ENCODE assay signal across 1 cellular context in the genomic region with DNA sequence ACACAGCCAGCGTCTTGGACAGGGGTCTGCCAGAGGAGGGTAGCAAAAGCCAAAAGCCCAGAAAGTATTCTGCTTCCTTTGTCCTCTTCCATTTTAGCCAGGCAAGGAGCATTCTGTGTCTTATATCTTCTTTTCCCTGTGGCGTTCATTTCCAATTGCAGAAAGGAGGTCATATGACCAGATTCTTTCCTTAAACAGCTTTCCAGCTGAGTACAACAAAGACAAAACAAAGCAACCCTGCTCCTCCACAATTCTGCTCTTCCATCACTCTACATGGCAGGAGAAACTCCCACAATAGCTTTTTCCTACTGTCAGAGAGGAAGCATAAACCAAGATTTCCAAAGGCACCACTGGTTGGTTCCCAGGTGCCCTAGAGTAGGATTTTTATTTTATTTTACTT.
TF ChIP-seq lines count a peak whose summit lies in the region.

No MANE protein-coding gene starts in this region.

TF ChIP-seq in GM23338, 12 proteins besides CTCF, POLR2A, EP300 and RAD21:
- TF ChIP-seq, protein P1, sequence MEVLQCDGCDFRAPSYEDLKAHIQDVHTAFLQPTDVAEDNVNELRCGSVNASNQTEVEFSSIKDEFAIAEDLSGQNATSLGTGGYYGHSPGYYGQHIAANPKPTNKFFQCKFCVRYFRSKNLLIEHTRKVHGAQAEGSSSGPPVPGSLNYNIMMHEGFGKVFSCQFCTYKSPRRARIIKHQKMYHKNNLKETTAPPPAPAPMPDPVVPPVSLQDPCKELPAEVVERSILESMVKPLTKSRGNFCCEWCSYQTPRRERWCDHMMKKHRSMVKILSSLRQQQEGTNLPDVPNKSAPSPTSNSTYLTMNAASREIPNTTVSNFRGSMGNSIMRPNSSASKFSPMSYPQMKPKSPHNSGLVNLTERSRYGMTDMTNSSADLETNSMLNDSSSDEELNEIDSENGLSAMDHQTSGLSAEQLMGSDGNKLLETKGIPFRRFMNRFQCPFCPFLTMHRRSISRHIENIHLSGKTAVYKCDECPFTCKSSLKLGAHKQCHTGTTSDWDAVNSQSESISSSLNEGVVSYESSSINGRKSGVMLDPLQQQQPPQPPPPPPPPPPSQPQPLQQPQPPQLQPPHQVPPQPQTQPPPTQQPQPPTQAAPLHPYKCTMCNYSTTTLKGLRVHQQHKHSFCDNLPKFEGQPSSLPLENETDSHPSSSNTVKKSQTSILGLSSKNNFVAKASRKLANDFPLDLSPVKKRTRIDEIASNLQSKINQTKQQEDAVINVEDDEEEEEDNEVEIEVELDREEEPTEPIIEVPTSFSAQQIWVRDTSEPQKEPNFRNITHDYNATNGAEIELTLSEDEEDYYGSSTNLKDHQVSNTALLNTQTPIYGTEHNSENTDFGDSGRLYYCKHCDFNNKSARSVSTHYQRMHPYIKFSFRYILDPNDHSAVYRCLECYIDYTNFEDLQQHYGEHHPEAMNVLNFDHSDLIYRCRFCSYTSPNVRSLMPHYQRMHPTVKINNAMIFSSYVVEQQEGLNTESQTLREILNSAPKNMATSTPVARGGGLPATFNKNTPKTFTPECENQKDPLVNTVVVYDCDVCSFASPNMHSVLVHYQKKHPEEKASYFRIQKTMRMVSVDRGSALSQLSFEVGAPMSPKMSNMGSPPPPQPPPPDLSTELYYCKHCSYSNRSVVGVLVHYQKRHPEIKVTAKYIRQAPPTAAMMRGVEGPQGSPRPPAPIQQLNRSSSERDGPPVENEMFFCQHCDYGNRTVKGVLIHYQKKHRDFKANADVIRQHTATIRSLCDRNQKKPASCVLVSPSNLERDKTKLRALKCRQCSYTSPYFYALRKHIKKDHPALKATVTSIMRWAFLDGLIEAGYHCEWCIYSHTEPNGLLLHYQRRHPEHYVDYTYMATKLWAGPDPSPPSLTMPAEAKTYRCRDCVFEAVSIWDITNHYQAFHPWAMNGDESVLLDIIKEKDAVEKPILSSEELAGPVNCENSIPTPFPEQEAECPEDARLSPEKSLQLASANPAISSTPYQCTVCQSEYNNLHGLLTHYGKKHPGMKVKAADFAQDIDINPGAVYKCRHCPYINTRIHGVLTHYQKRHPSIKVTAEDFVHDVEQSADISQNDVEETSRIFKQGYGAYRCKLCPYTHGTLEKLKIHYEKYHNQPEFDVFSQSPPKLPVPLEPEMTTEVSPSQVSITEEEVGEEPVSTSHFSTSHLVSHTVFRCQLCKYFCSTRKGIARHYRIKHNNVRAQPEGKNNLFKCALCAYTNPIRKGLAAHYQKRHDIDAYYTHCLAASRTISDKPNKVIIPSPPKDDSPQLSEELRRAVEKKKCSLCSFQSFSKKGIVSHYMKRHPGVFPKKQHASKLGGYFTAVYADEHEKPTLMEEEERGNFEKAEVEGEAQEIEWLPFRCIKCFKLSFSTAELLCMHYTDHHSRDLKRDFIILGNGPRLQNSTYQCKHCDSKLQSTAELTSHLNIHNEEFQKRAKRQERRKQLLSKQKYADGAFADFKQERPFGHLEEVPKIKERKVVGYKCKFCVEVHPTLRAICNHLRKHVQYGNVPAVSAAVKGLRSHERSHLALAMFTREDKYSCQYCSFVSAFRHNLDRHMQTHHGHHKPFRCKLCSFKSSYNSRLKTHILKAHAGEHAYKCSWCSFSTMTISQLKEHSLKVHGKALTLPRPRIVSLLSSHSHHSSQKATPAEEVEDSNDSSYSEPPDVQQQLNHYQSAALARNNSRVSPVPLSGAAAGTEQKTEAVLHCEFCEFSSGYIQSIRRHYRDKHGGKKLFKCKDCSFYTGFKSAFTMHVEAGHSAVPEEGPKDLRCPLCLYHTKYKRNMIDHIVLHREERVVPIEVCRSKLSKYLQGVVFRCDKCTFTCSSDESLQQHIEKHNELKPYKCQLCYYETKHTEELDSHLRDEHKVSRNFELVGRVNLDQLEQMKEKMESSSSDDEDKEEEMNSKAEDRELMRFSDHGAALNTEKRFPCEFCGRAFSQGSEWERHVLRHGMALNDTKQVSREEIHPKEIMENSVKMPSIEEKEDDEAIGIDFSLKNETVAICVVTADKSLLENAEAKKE (CRISPR knock-in tag; IDR thresholded peaks at IDR 0.05) = no peak
- no peak for TF ChIP-seq STAT1 (IDR thresholded peaks at IDR 0.05; ENCODE audit: unreplicated experiment)
TF ChIP-seq in GM23338: peak in this region for 0.
